1 cellular context compared by ENCODE assay signal in genomic region chr10:47276071-47276470, GRCh38.
TF ChIP-seq lines count a peak whose summit lies in the region.

No MANE protein-coding gene starts in this region.

TF ChIP-seq in K562, 482 proteins besides CTCF, POLR2A, EP300 and RAD21:
- TF ChIP-seq RFX1 (IDR thresholded peaks at IDR 0.05) = no peak
- TF ChIP-seq ZNF561 (CRISPR knock-in tag; conservative IDR thresholded peaks at IDR 0.05) = no peak
- no peak for TF ChIP-seq PHB2 (IDR thresholded peaks at IDR 0.05; ENCODE audit: low read depth)
- TF ChIP-seq RBM34 (IDR thresholded peaks at IDR 0.05; ENCODE audit: borderline replicate concordance, insufficient read depth, low read length) = no peak
- no peak for TF ChIP-seq PURB (CRISPR knock-in tag; IDR thresholded peaks at IDR 0.05; ENCODE audit: low read depth)
- no peak for TF ChIP-seq LEF1 (IDR thresholded peaks at IDR 0.05)
- no peak for TF ChIP-seq ZBTB17 (CRISPR knock-in tag; IDR thresholded peaks at IDR 0.05)
- no peak for TF ChIP-seq CBFA2T3 (IDR thresholded peaks at IDR 0.05)
- TF ChIP-seq THAP12 (CRISPR knock-in tag; IDR thresholded peaks at IDR 0.05) = no peak
- no peak for TF ChIP-seq CXXC5 (CRISPR knock-in tag; IDR thresholded peaks at IDR 0.05)
- no peak for TF ChIP-seq CTCFL (IDR thresholded peaks at IDR 0.05; ENCODE audit: borderline replicate concordance, insufficient read depth, low read depth, low read length, poor library complexity, severe bottlenecking)
- no peak for TF ChIP-seq GTF2E2 (tag; IDR thresholded peaks at IDR 0.05)
- no peak for TF ChIP-seq SOX6 (IDR thresholded peaks at IDR 0.05)
- no peak for TF ChIP-seq KLF6 (CRISPR knock-in tag; IDR thresholded peaks at IDR 0.05; ENCODE audit: borderline replicate concordance)
- no peak for TF ChIP-seq ZNF696 (CRISPR knock-in tag; conservative IDR thresholded peaks at IDR 0.05)
- no peak for TF ChIP-seq ZNF12 (CRISPR knock-in tag; IDR thresholded peaks at IDR 0.05)
- TF ChIP-seq KHSRP (IDR thresholded peaks at IDR 0.05) = no peak
- TF ChIP-seq POU5F1 (IDR thresholded peaks at IDR 0.05; ENCODE audit: borderline replicate concordance, low read depth, low read length, partially characterized antibody) = no peak
